ENCODE assay signal across 19 cellular contexts in genomic region chr12:31807773-31808097, GRCh38.
A peak's percentile ranks its signal among the peaks of the same experiment; 100 is the strongest.
DNase-seq lines count a peak whose midpoint lies in the region; ATAC-seq and TF ChIP-seq lines count a peak whose summit lies in the region.
"Had no signal": no experiment of that assay in that cellular context is flagged by ENCODE, and none has a peak within 500 bp of the region (broad histone marks: within the 10 kb centered on the region; RNA-seq: fewer than 3 reads in every experiment).

No MANE protein-coding gene starts in this region.

- H3K4me3 ChIP-seq in Caco-2 (ENCODE audit: low read depth, low read length), result no peak overlapping the region

- H3K27me3 ChIP-seq in Caco-2 (replicated peaks; ENCODE audit: control insufficient read depth, insufficient read depth, low read length), result no peaks in the 10 kb centered on the region

- ATAC-seq in activated CD8-positive, alpha-beta T cell treated with anti-CD3 and anti-CD28 coated beads, Interleukin-2, amount 10 ng/mL, durations not matched to agents 7 days and 5 days, result no peak
- ATAC-seq in GM18909 (IDR thresholded peaks at IDR 0.05; ENCODE audit: poor library complexity, unreplicated experiment) (no peak), HG02571 (IDR thresholded peaks at IDR 0.05; ENCODE audit: unreplicated experiment) (no peak)
- ATAC-seq: sciatic nerve had no signal

- DNase-seq in Caco-2 (no peak), nephron progenitor cell (no peak), RWPE1 (ENCODE audit: low spot score) (no peak)
- no peak for DNase-seq in activated CD8-positive, alpha-beta T cell treated with anti-CD3 and anti-CD28 coated beads, Interleukin-2, amount 10 ng/mL, durations not matched to agents 7 days and 5 days
- DNase-seq: central memory CD4-positive, alpha-beta T cell; DMS53; effector memory CD4-positive, alpha-beta T cell; hippocampal formation; KG1; NCI-H1092 treated with DMSO at 0.1 percent for 48 hours; NCI-H2107; stimulated activated CD4-positive, alpha-beta T cell treated with anti-CD3 and anti-CD28 coated beads, Interleukin-1b, Interleukin-23, amount 100 ng/mL, for 48 hours; SW 1271 had no signal

- no peak overlapping the region for H3K4me3 Mint-ChIP-seq in Caco-2 (ENCODE audit: unreplicated experiment)
- H3K4me3 Mint-ChIP-seq in activated CD8-positive, alpha-beta T cell treated with anti-CD3 and anti-CD28 coated beads, Interleukin-2, amount 10 ng/mL, durations not matched to agents 7 days and 5 days, result no peak overlapping the region
- H3K4me3 Mint-ChIP-seq in nephron progenitor cell, result peak overlapping the region; percentile 27

- peaks cover 19% of the 10 kb centered on the region for H3K9me3 Mint-ChIP-seq in Caco-2 (ENCODE audit: unreplicated experiment)
- H3K9me3 Mint-ChIP-seq in activated CD8-positive, alpha-beta T cell treated with anti-CD3 and anti-CD28 coated beads, Interleukin-2, amount 10 ng/mL, durations not matched to agents 7 days and 5 days (ENCODE audit: insufficient read depth), result no peaks in the 10 kb centered on the region
- H3K9me3 Mint-ChIP-seq in nephron progenitor cell, result peaks cover 13% of the 10 kb centered on the region

- peaks cover 35% of the 10 kb centered on the region for H3K4me1 Mint-ChIP-seq in Caco-2 (ENCODE audit: low read depth, unreplicated experiment)
- H3K4me1 Mint-ChIP-seq in activated CD8-positive, alpha-beta T cell treated with anti-CD3 and anti-CD28 coated beads, Interleukin-2, amount 10 ng/mL, durations not matched to agents 7 days and 5 days (ENCODE audit: low read depth), result peaks cover 46% of the 10 kb centered on the region
- peaks cover 53% of the 10 kb centered on the region for H3K4me1 Mint-ChIP-seq in nephron progenitor cell

- H3K27ac Mint-ChIP-seq in Caco-2 (ENCODE audit: unreplicated experiment) (peak overlapping the region; percentile 56), nephron progenitor cell (peak overlapping the region; percentile 97)
- peak overlapping the region; percentile 93 for H3K27ac Mint-ChIP-seq in activated CD8-positive, alpha-beta T cell treated with anti-CD3 and anti-CD28 coated beads, Interleukin-2, amount 10 ng/mL, durations not matched to agents 7 days and 5 days

- no peaks in the 10 kb centered on the region; the same call in 1 of the 2 replicates for H3K36me3 ChIP-seq in Caco-2 (ENCODE audit: control insufficient read depth, insufficient read depth, low read length)

- no peak overlapping the region for H3K27ac ChIP-seq in RWPE1
- H3K27ac ChIP-seq: HL-60, VCaP had no signal

- peaks cover 22% of the 10 kb centered on the region for H3K9me3 ChIP-seq in Caco-2

- BruUV-seq in Caco-2 (replicated peaks; lab: Mats Ljungman, UMichigan), result no TSS peak

- peaks cover 20% of the 10 kb centered on the region for H3K4me1 ChIP-seq in Caco-2

- H3K36me3 Mint-ChIP-seq in Caco-2 (ENCODE audit: insufficient read depth, unreplicated experiment), result peaks cover 7% of the 10 kb centered on the region
- H3K36me3 Mint-ChIP-seq in activated CD8-positive, alpha-beta T cell treated with anti-CD3 and anti-CD28 coated beads, Interleukin-2, amount 10 ng/mL, durations not matched to agents 7 days and 5 days (ENCODE audit: low read depth), result peaks cover 31% of the 10 kb centered on the region
- peaks cover 4% of the 10 kb centered on the region for H3K36me3 Mint-ChIP-seq in nephron progenitor cell (ENCODE audit: low read depth)

- CTCF ChIA-PET in Caco-2 (lab: Charles Lee), result no interaction called here
- CTCF ChIA-PET in activated CD8-positive, alpha-beta T cell treated with anti-CD3 and anti-CD28 coated beads, Interleukin-2, amount 10 ng/mL, durations not matched to agents 7 days and 5 days (lab: Charles Lee), result interaction anchor here (1.4 kb wide), 1 partner anchor 154 kb away, joined by 4 read pairs; no protein-coding TSS in a partner anchor
- CTCF ChIA-PET in RWPE1 (lab: Yijun Ruan, JAX), result interaction anchor here (0.6 kb wide), 1 partner anchor 88 kb away, joined by 5 read pairs; no protein-coding TSS in a partner anchor

- intact Hi-C loops in Caco-2 (cut with micrococcal nuclease; ENCODE audit: unreplicated experiment), result no loop called here

- H3K27me3 Mint-ChIP-seq in Caco-2 (ENCODE audit: insufficient read depth, unreplicated experiment) (no peaks in the 10 kb centered on the region), nephron progenitor cell (ENCODE audit: low read depth, poor library complexity) (peaks cover 4% of the 10 kb centered on the region)
- no peaks in the 10 kb centered on the region for H3K27me3 Mint-ChIP-seq in activated CD8-positive, alpha-beta T cell treated with anti-CD3 and anti-CD28 coated beads, Interleukin-2, amount 10 ng/mL, durations not matched to agents 7 days and 5 days (ENCODE audit: low read depth)

- TF ChIP-seq CTCF in Caco-2 (IDR thresholded peaks at IDR 0.05; ENCODE audit: insufficient read depth in 1 of 2, low read depth in 1 of 2, low read length in 1 of 2, severe bottlenecking in 1 of 2, unreplicated experiment in 1 of 2), result no peak
- TF ChIP-seq CTCF in nephron progenitor cell (IDR thresholded peaks at IDR 0.05), result no peak
- no peak for TF ChIP-seq CTCF in RWPE1 (conservative IDR thresholded peaks at IDR 0.05; ENCODE audit: low read depth)

- POLR2A ChIA-PET in Caco-2 (lab: Charles Lee) (no interaction called here), RWPE1 (lab: Yijun Ruan, JAX; ENCODE audit: low non-redundant PET) (no interaction called here)
- POLR2A ChIA-PET in activated CD8-positive, alpha-beta T cell treated with anti-CD3 and anti-CD28 coated beads, Interleukin-2, amount 10 ng/mL, durations not matched to agents 7 days and 5 days (lab: Charles Lee), result interaction anchor here (1.1 to 1.4 kb wide), 2 partner anchors 78 to 152 kb away, joined by 5 to 6 read pairs; partner anchors contain the start of genes AMN1 and RESF1

- peak; percentile 2 for TF ChIP-seq POLR2A in GM15510 (IDR thresholded peaks at IDR 0.05; ENCODE audit: borderline replicate concordance, extremely low read depth, insufficient read length)
